ENCODE assay signal across 2 cellular contexts in the genomic region with DNA sequence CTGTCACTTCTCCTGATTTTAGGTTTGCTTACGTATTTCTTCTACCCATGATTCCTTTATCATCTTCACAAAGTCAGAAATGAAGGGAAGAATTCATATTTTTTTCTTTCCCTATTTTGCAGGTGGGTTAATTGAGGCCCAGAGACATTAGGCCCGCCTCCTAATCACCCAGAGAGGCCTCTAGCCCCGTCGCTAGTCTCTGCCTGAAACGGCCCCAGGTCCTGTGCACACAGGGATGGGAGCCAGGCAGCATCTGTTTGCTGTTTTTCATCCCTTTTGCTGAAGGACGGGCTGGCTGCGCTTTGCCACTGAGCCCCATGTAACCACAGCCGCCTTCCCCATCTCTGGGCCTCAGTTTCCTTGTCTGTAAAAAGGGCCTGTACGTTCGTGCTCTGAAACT.
TF ChIP-seq lines count a peak whose summit lies in the region.

No MANE protein-coding gene starts in this region.

TF ChIP-seq in SK-N-SH, 30 proteins besides CTCF, POLR2A, EP300 and RAD21 (continued from another document):
- TF ChIP-seq, protein P1, sequence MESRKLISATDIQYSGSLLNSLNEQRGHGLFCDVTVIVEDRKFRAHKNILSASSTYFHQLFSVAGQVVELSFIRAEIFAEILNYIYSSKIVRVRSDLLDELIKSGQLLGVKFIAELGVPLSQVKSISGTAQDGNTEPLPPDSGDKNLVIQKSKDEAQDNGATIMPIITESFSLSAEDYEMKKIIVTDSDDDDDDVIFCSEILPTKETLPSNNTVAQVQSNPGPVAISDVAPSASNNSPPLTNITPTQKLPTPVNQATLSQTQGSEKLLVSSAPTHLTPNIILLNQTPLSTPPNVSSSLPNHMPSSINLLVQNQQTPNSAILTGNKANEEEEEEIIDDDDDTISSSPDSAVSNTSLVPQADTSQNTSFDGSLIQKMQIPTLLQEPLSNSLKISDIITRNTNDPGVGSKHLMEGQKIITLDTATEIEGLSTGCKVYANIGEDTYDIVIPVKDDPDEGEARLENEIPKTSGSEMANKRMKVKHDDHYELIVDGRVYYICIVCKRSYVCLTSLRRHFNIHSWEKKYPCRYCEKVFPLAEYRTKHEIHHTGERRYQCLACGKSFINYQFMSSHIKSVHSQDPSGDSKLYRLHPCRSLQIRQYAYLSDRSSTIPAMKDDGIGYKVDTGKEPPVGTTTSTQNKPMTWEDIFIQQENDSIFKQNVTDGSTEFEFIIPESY (IDR thresholded peaks at IDR 0.05; ENCODE audit: borderline replicate concordance, low read depth), result no peak
- TF ChIP-seq FOSL2 (IDR thresholded peaks at IDR 0.05; ENCODE audit: borderline replicate concordance, low read depth) (no peak), NFIC (IDR thresholded peaks at IDR 0.05; ENCODE audit: borderline replicate concordance) (no peak), FOXJ3 (CRISPR knock-in tag; IDR thresholded peaks at IDR 0.05) (no peak), JUND (IDR thresholded peaks at IDR 0.05) (no peak), SIN3A (IDR thresholded peaks at IDR 0.05; ENCODE audit: borderline replicate concordance, low read depth, low read length) (no peak), GATA2 (CRISPR knock-in tag; IDR thresholded peaks at IDR 0.05) (no peak)
- TF ChIP-seq, protein P2, sequence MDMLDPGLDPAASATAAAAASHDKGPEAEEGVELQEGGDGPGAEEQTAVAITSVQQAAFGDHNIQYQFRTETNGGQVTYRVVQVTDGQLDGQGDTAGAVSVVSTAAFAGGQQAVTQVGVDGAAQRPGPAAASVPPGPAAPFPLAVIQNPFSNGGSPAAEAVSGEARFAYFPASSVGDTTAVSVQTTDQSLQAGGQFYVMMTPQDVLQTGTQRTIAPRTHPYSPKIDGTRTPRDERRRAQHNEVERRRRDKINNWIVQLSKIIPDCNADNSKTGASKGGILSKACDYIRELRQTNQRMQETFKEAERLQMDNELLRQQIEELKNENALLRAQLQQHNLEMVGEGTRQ (IDR thresholded peaks at IDR 0.05; ENCODE audit: borderline replicate concordance, low read depth, low read length), result no peak
- TF ChIP-seq, protein P3, sequence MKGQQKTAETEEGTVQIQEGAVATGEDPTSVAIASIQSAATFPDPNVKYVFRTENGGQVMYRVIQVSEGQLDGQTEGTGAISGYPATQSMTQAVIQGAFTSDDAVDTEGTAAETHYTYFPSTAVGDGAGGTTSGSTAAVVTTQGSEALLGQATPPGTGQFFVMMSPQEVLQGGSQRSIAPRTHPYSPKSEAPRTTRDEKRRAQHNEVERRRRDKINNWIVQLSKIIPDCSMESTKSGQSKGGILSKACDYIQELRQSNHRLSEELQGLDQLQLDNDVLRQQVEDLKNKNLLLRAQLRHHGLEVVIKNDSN (IDR thresholded peaks at IDR 0.05; ENCODE audit: borderline replicate concordance, low read depth), result no peak
- TF ChIP-seq, protein P4, sequence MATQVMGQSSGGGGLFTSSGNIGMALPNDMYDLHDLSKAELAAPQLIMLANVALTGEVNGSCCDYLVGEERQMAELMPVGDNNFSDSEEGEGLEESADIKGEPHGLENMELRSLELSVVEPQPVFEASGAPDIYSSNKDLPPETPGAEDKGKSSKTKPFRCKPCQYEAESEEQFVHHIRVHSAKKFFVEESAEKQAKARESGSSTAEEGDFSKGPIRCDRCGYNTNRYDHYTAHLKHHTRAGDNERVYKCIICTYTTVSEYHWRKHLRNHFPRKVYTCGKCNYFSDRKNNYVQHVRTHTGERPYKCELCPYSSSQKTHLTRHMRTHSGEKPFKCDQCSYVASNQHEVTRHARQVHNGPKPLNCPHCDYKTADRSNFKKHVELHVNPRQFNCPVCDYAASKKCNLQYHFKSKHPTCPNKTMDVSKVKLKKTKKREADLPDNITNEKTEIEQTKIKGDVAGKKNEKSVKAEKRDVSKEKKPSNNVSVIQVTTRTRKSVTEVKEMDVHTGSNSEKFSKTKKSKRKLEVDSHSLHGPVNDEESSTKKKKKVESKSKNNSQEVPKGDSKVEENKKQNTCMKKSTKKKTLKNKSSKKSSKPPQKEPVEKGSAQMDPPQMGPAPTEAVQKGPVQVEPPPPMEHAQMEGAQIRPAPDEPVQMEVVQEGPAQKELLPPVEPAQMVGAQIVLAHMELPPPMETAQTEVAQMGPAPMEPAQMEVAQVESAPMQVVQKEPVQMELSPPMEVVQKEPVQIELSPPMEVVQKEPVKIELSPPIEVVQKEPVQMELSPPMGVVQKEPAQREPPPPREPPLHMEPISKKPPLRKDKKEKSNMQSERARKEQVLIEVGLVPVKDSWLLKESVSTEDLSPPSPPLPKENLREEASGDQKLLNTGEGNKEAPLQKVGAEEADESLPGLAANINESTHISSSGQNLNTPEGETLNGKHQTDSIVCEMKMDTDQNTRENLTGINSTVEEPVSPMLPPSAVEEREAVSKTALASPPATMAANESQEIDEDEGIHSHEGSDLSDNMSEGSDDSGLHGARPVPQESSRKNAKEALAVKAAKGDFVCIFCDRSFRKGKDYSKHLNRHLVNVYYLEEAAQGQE (IDR thresholded peaks at IDR 0.05; ENCODE audit: low read depth, low read length), result no peak
TF ChIP-seq in SK-N-SH: peak in this region for 0.

TF ChIP-seq in SK-N-SH treated with all-trans-retinoic acid at 6 μM for 48 hours, 23 proteins besides CTCF, POLR2A, EP300 and RAD21 (continued from another document):
- TF ChIP-seq, protein P5, sequence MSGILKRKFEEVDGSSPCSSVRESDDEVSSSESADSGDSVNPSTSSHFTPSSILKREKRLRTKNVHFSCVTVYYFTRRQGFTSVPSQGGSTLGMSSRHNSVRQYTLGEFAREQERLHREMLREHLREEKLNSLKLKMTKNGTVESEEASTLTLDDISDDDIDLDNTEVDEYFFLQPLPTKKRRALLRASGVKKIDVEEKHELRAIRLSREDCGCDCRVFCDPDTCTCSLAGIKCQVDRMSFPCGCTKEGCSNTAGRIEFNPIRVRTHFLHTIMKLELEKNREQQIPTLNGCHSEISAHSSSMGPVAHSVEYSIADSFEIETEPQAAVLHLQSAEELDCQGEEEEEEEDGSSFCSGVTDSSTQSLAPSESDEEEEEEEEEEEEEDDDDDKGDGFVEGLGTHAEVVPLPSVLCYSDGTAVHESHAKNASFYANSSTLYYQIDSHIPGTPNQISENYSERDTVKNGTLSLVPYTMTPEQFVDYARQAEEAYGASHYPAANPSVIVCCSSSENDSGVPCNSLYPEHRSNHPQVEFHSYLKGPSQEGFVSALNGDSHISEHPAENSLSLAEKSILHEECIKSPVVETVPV (CRISPR knock-in tag; IDR thresholded peaks at IDR 0.05), result no peak
- TF ChIP-seq ZFP3 (CRISPR knock-in tag; IDR thresholded peaks at IDR 0.05), result no peak
- no peak for TF ChIP-seq GLIS3 (CRISPR knock-in tag; IDR thresholded peaks at IDR 0.05)
- TF ChIP-seq TCF4 (CRISPR knock-in tag; IDR thresholded peaks at IDR 0.05; ENCODE audit: borderline replicate concordance), result no peak
- TF ChIP-seq ISL1 (CRISPR knock-in tag; IDR thresholded peaks at IDR 0.05), result no peak
- TF ChIP-seq, protein P6, sequence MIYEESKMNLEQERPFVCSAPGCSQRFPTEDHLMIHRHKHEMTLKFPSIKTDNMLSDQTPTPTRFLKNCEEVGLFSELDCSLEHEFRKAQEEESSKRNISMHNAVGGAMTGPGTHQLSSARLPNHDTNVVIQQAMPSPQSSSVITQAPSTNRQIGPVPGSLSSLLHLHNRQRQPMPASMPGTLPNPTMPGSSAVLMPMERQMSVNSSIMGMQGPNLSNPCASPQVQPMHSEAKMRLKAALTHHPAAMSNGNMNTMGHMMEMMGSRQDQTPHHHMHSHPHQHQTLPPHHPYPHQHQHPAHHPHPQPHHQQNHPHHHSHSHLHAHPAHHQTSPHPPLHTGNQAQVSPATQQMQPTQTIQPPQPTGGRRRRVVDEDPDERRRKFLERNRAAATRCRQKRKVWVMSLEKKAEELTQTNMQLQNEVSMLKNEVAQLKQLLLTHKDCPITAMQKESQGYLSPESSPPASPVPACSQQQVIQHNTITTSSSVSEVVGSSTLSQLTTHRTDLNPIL (CRISPR knock-in tag; IDR thresholded peaks at IDR 0.05; ENCODE audit: low read depth), result no peak
